ENCODE assay signal across 9 cellular contexts in genomic region chr16:7405166-7405565, GRCh38.
A peak's percentile ranks its signal among the peaks of the same experiment; 100 is the strongest.
DNase-seq lines count a peak whose midpoint lies in the region; ATAC-seq and FAIRE-seq lines count a peak whose summit lies in the region.
"Had no signal": no experiment of that assay in that cellular context is flagged by ENCODE, and none has a peak within 500 bp of the region (broad histone marks: within the 10 kb centered on the region; RNA-seq: fewer than 3 reads in every experiment).

No MANE protein-coding gene starts in this region.

- no peaks in the 10 kb centered on the region for H3K27me3 ChIP-seq in small intestine (ENCODE audit: control insufficient read depth in 2 of 2, insufficient read depth in 2 of 2, low read length in 2 of 2)

- DNase-seq in NCI-H1105 (lab: John Stamatoyannopoulos, UW) (peak; percentile 10), RPMI8226 (peak; percentile 56), iPS-NIHi7 (ENCODE audit: extremely low spot score) (peak; percentile 15), small intestine (peak; percentile 7), AML-193 (lab: John Stamatoyannopoulos, UW) (no peak)
- DNase-seq: NCI-H446 had no signal

- ATAC-seq in GM18519 (IDR thresholded peaks at IDR 0.05; ENCODE audit: low FRiP score, unreplicated experiment) (no peak), GM21390 (IDR thresholded peaks at IDR 0.05; ENCODE audit: unreplicated experiment) (no peak)

- H3K27ac ChIP-seq in small intestine (ENCODE audit: low read depth in 1 of 2, low read length in 1 of 2): no peak overlapping the region

- H3K4me3 ChIP-seq in small intestine (ENCODE audit: low read depth in 1 of 2, low read length in 2 of 2): no peak overlapping the region

- no peaks in the 10 kb centered on the region for H3K4me1 ChIP-seq in small intestine (ENCODE audit: control insufficient read depth in 2 of 2, insufficient read depth in 1 of 2, low read depth in 1 of 2, low read length in 1 of 2)

- H3K9me3 ChIP-seq in small intestine (ENCODE audit: control insufficient read depth, low read depth): no peaks in the 10 kb centered on the region

- WGBS in small intestine, 3 donors: 24 to 47% (median 32%) methylated on average over 16 of the region's 16 CpGs

- no peaks in the 10 kb centered on the region for H3K36me3 ChIP-seq in small intestine (ENCODE audit: control insufficient read depth in 2 of 2, insufficient read depth in 2 of 2, low read length in 2 of 2)

- no peak for FAIRE-seq in small intestine (lab: Jason Lieb, UNC)
- FAIRE-seq: endothelial cell of umbilical vein had no signal

Comparison
In these comparisons a context has a peak if more than half of its experiments do, and no peak if none do; other contexts are left out.
1. DNase-seq: peak in NCI-H1105 (single experiment), RPMI8226 (single experiment), iPS-NIHi7 (single experiment) and small intestine (single experiment); none in AML-193 (0 of 2).